Comparison of ENCODE assay signal across 22 cellular contexts in the genomic region with DNA sequence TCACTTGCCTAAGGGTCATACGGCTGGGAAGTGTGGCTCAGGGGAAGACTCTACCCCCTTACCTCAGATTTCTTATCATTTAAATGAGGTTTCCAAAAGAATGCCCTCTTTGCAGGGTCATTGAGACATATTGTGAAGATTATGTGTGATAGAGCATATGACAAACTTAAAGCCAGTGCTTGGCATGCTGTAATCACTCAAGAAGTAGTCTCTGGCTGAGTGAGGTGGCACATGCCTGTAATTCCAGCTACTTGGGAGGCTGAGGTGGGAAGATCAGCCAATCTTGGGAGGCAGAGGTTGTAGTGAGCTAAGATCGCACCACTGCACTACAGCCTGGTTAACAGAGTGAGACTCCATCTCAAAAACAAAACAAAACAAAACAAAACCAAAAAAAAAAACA. TPM values are rescaled to one million over a fixed set of nuclear protein-coding genes. Genes with fewer than 3 reads are reported as not detected.
DNase-seq lines count a peak whose midpoint lies in the region; ATAC-seq and TF ChIP-seq lines count a peak whose summit lies in the region.
"Had no signal": no experiment of that assay in that cellular context is flagged by ENCODE, and none has a peak within 500 bp of the region (broad histone marks: within the 10 kb centered on the region; RNA-seq: fewer than 3 reads in every experiment).

No MANE protein-coding gene starts in this region.

- no peak overlapping the region for H3K56ac ChIP-seq in mesendoderm (ENCODE audit: low read length)

- H3K9me3 ChIP-seq in Karpas-422 (ENCODE audit: low read length), result no peaks in the 10 kb centered on the region
- H3K9me3 ChIP-seq: Caco-2 had no signal

- H3K4me1 ChIP-seq in GM23338 (ENCODE audit: insufficient read depth), result no peaks in the 10 kb centered on the region
- H3K4me1 ChIP-seq in Karpas-422 (ENCODE audit: low read length), result no peaks in the 10 kb centered on the region
- H3K4me1 ChIP-seq in mesendoderm (ENCODE audit: control insufficient read depth, low read depth, low read length), result no peaks in the 10 kb centered on the region
- H3K4me1 ChIP-seq: Caco-2 had no signal

- WGBS in mesendoderm (ENCODE audit: extremely low coverage, insufficient coverage, low lambda C conversion rate), result no CpG with 5 or more reads among the region's 2 CpGs

- H4K8ac ChIP-seq in mesendoderm (ENCODE audit: low read depth, low read length), result no peak overlapping the region

- H2BK15ac ChIP-seq in mesendoderm (replicated peaks; ENCODE audit: low read depth), result no peak overlapping the region

- no peak overlapping the region for H3K4me3 Mint-ChIP-seq in GM23338
- no peak overlapping the region for H3K4me3 Mint-ChIP-seq in HFFc6
- H3K4me3 Mint-ChIP-seq: CD4-positive, CD25-positive, alpha-beta regulatory T cell; CD8-positive, alpha-beta T cell had no signal

- H3K27me3 Mint-ChIP-seq in GM23338 (ENCODE audit: insufficient read depth, low read depth, poor library complexity) (peaks cover 5% of the 10 kb centered on the region), HFFc6 (ENCODE audit: insufficient read depth) (no peaks in the 10 kb centered on the region)

- no peaks in the 10 kb centered on the region for H3F3A ChIP-seq in GM23338 (replicated peaks; ENCODE audit: low read depth)

- no peak overlapping the region for H2AK5ac ChIP-seq in mesendoderm (ENCODE audit: low read length)

- no peak overlapping the region for H2BK5ac ChIP-seq in mesendoderm (ENCODE audit: low read length)

- no peak overlapping the region for H3K4me2 ChIP-seq in GM23338
- no peak overlapping the region for H3K4me2 ChIP-seq in Karpas-422 (ENCODE audit: low read depth, low read length, poor library complexity, severe bottlenecking)
- no peak overlapping the region for H3K4me2 ChIP-seq in mesendoderm (ENCODE audit: low read length)

- no peaks in the 10 kb centered on the region for H3K79me1 ChIP-seq in mesendoderm (ENCODE audit: low read length)

- H3K27ac Mint-ChIP-seq in GM23338, result no peak overlapping the region
- H3K27ac Mint-ChIP-seq in HFFc6, result no peak overlapping the region
- H3K27ac Mint-ChIP-seq: CD4-positive, CD25-positive, alpha-beta regulatory T cell; CD8-positive, alpha-beta T cell had no signal

- H3K4me3 ChIP-seq in GM23338 (no peak overlapping the region), Karpas-422 (ENCODE audit: low read length) (no peak overlapping the region), mesendoderm (ENCODE audit: low read length) (no peak overlapping the region), brain microvascular endothelial cell (ENCODE audit: low read depth, low read length) (no peak overlapping the region)
- H3K4me3 ChIP-seq: GM12878 had no signal

- no peak overlapping the region for H4K5ac ChIP-seq in mesendoderm (ENCODE audit: low read length)

- no peaks in the 10 kb centered on the region for H3K36me3 ChIP-seq in GM23338 (ENCODE audit: insufficient read depth)
- H3K36me3 ChIP-seq in Karpas-422 (ENCODE audit: insufficient read depth, low read length), result no peaks in the 10 kb centered on the region
- no peaks in the 10 kb centered on the region for H3K36me3 ChIP-seq in mesendoderm (ENCODE audit: control insufficient read depth, insufficient read depth, low read length)
- H3K36me3 ChIP-seq in brain microvascular endothelial cell (replicated peaks), result no peaks in the 10 kb centered on the region

- H3K23ac ChIP-seq in mesendoderm (ENCODE audit: low read length), result no peak overlapping the region

- H4K20me1 ChIP-seq in GM23338 (replicated peaks; ENCODE audit: insufficient read depth) (no peaks in the 10 kb centered on the region), Karpas-422 (ENCODE audit: insufficient read depth, low read depth, low read length) (no peaks in the 10 kb centered on the region)

- no peak overlapping the region for H3K18ac ChIP-seq in mesendoderm (ENCODE audit: low read length)

- no peak for DNase-seq in GM23338 (ENCODE audit: low spot score)
- peak; percentile 38 for DNase-seq in Karpas-422
- DNase-seq in astrocyte of the hippocampus (ENCODE audit: low read depth, low spot score), result peak; percentile 24
- peak; percentile 78 for DNase-seq in mesendoderm
- DNase-seq in activated T-cell treated with anti-CD3 and anti-CD28 coated beads for 4 hours, result no peak
- no peak for DNase-seq in HFFc6
- DNase-seq in brain microvascular endothelial cell, result no peak
- DNase-seq: C1 segment of cervical spinal cord; Caco-2; CD4-positive, CD25-positive, alpha-beta regulatory T cell; CD8-positive, alpha-beta T cell; DMS153; DND-41; EL; GDM1; H7; HCEC 1CT had no signal

- ATAC-seq in GM23338 (no peak), GM21825 (IDR thresholded peaks at IDR 0.05; ENCODE audit: unreplicated experiment) (no peak)
- ATAC-seq: CD8-positive, alpha-beta T cell had no signal

- H3K9ac ChIP-seq in Karpas-422 (ENCODE audit: low read length), result no peak overlapping the region
- H3K9ac ChIP-seq in mesendoderm (ENCODE audit: low read length), result no peak overlapping the region

- no peaks in the 10 kb centered on the region for H3K9me2 ChIP-seq in GM23338 (ENCODE audit: insufficient read depth)
- H3K9me2 ChIP-seq in Karpas-422 (replicated peaks; ENCODE audit: insufficient read depth, low read length), result no peaks in the 10 kb centered on the region

- H3K4me1 Mint-ChIP-seq in GM23338 (no peaks in the 10 kb centered on the region), HFFc6 (ENCODE audit: low read depth) (peaks cover 19% of the 10 kb centered on the region)
- H3K4me1 Mint-ChIP-seq: CD4-positive, CD25-positive, alpha-beta regulatory T cell had no signal

- no peaks in the 10 kb centered on the region for H3K27me3 ChIP-seq in GM23338 (ENCODE audit: insufficient read depth)
- H3K27me3 ChIP-seq in Karpas-422 (ENCODE audit: low read length), result no peaks in the 10 kb centered on the region
- no peaks in the 10 kb centered on the region for H3K27me3 ChIP-seq in mesendoderm (ENCODE audit: insufficient read depth, low read length, poor library complexity)
- no peaks in the 10 kb centered on the region for H3K27me3 ChIP-seq in brain microvascular endothelial cell (replicated peaks)

- no peaks in the 10 kb centered on the region for H3K36me3 Mint-ChIP-seq in GM23338 (ENCODE audit: low read depth)
- H3K36me3 Mint-ChIP-seq in HFFc6 (ENCODE audit: low read depth), result no peaks in the 10 kb centered on the region
- H3K36me3 Mint-ChIP-seq: CD4-positive, CD25-positive, alpha-beta regulatory T cell; CD8-positive, alpha-beta T cell had no signal

- no peak overlapping the region for H2BK120ac ChIP-seq in mesendoderm (ENCODE audit: low read depth, low read length)

- in situ Hi-C loops in brain microvascular endothelial cell (cut with HindIII; ENCODE audit: low pct_ligation_motif_present, low sequenced_read_pairs), result no loop called here

- H3K79me2 ChIP-seq in GM23338 (replicated peaks; ENCODE audit: insufficient read depth) (no peaks in the 10 kb centered on the region), Karpas-422 (ENCODE audit: low read length) (no peaks in the 10 kb centered on the region), mesendoderm (ENCODE audit: control insufficient read depth, insufficient read depth, low read length) (no peaks in the 10 kb centered on the region)

- H3K9me3 Mint-ChIP-seq in GM23338, result peaks cover 4% of the 10 kb centered on the region; the same call in 2 of the 3 replicates
- H3K9me3 Mint-ChIP-seq in HFFc6, result peaks cover 5% of the 10 kb centered on the region; the same call in 1 of the 2 replicates
- H3K9me3 Mint-ChIP-seq: CD4-positive, CD25-positive, alpha-beta regulatory T cell; CD8-positive, alpha-beta T cell had no signal

- H2AFZ ChIP-seq in GM23338 (peak overlapping the region; percentile 43; the same call in 1 of the 2 replicates), Karpas-422 (ENCODE audit: low read length) (no peak overlapping the region)

- H3K27ac ChIP-seq in GM23338 (ENCODE audit: low read depth) (no peak overlapping the region), Karpas-422 (ENCODE audit: low read length) (no peak overlapping the region), mesendoderm (ENCODE audit: low read depth, low read length) (no peak overlapping the region), brain microvascular endothelial cell (no peak overlapping the region)

- no peak overlapping the region for H3K4ac ChIP-seq in mesendoderm (ENCODE audit: low read depth, low read length)

- no peak for TF ChIP-seq CTCF in GM23338 (conservative IDR thresholded peaks at IDR 0.05; ENCODE audit: low read depth in 2 of 2)
- no peak for TF ChIP-seq CTCF in HFFc6 (IDR thresholded peaks at IDR 0.05)
- no peak for TF ChIP-seq CTCF in brain microvascular endothelial cell (IDR thresholded peaks at IDR 0.05; ENCODE audit: low read depth, low read length, missing control alignments)

TF ChIP-seq in GM23338, 12 proteins besides CTCF, POLR2A, EP300 and RAD21 (continues in another document):
- TF ChIP-seq JUNB (IDR thresholded peaks at IDR 0.05; ENCODE audit: unreplicated experiment) (no peak), STAT1 (IDR thresholded peaks at IDR 0.05; ENCODE audit: unreplicated experiment) (no peak), POLR2AphosphoS5 (IDR thresholded peaks at IDR 0.05; ENCODE audit: low read depth) (no peak), EZH2phosphoT487 (IDR thresholded peaks at IDR 0.05; ENCODE audit: unreplicated experiment) (no peak), CREB1 (CRISPR knock-in tag; IDR thresholded peaks at IDR 0.05; ENCODE audit: low read depth) (no peak)
- TF ChIP-seq, protein P1, sequence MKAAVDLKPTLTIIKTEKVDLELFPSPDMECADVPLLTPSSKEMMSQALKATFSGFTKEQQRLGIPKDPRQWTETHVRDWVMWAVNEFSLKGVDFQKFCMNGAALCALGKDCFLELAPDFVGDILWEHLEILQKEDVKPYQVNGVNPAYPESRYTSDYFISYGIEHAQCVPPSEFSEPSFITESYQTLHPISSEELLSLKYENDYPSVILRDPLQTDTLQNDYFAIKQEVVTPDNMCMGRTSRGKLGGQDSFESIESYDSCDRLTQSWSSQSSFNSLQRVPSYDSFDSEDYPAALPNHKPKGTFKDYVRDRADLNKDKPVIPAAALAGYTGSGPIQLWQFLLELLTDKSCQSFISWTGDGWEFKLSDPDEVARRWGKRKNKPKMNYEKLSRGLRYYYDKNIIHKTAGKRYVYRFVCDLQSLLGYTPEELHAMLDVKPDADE (IDR thresholded peaks at IDR 0.05), result no peak

RNA-seq across cellular contexts. Expression of a gene that starts 7.5 kb away (rescaled TPM):
- total RNA-seq in GM23338 (2014; rRNA removed; shearing (Covaris generic)), result 0.31 and 1.6 TPM in 2 replicates
- polyA plus RNA-seq in GM23338 (2016; fragmentation: Nextera tagmentation; extraction: Ambion mirVana), result 5.8 and 11.3 TPM in 2 replicates
- not detected in 2 replicates for total RNA-seq in Karpas-422 (2014; rRNA removed; shearing (Covaris generic); ENCODE audit: low replicate concordance)
- 0.31 TPM for polyA plus RNA-seq in mesendoderm (2013, experiment 1 of 2)
- 0.39 TPM for polyA plus RNA-seq in mesendoderm (2013, experiment 2 of 2)
- under 1 TPM in 1 of 6 experiments, not detected in 5; 0.14 TPM for total RNA-seq in HFFc6 (2021; fragmentation: NEBNext Ultra II Directional; extraction: Animal tissue kit (Norgen Biotek cat#: 25700))
- total RNA-seq: A172; A673; Caco-2; CD8-positive, alpha-beta T cell had no signal
- polyA plus RNA-seq: BJ; CD4-positive, CD25-positive, alpha-beta regulatory T cell had no signal

RNA-seq across cellular contexts. Expression of a gene that starts 21.6 kb away (rescaled TPM):
- 85.9 and 114 TPM in 2 replicates for total RNA-seq in GM23338 (2014; rRNA removed; shearing (Covaris generic))
- 144 and 151 TPM in 2 replicates for polyA plus RNA-seq in GM23338 (2016; fragmentation: Nextera tagmentation; extraction: Ambion mirVana)
- 26.3 and 35.1 TPM in 2 replicates for total RNA-seq in Karpas-422 (2014; rRNA removed; shearing (Covaris generic); ENCODE audit: low replicate concordance)
- 39.1 TPM for polyA plus RNA-seq in mesendoderm (2013, experiment 1 of 2)
- polyA plus RNA-seq in mesendoderm (2013, experiment 2 of 2), result 39.1 TPM
- total RNA-seq in HFFc6 (2021; fragmentation: NEBNext Ultra II Directional; extraction: Animal tissue kit (Norgen Biotek cat#: 25700)), result 10 to 100 TPM; 45.0 to 54.2 (median 51.1) TPM

Comparison
In these comparisons a context has a peak if more than half of its experiments do, and no peak if none do; other contexts are left out.
1. DNase-seq: peak in Karpas-422 (single experiment), astrocyte of the hippocampus (single experiment) and mesendoderm (single experiment); none in GM23338 (single experiment), activated T-cell treated with anti-CD3 and anti-CD28 coated beads for 4 hours (single experiment), HFFc6 (single experiment) and brain microvascular endothelial cell (single experiment).